9 cellular contexts compared by ENCODE assay signal in the genomic region with DNA sequence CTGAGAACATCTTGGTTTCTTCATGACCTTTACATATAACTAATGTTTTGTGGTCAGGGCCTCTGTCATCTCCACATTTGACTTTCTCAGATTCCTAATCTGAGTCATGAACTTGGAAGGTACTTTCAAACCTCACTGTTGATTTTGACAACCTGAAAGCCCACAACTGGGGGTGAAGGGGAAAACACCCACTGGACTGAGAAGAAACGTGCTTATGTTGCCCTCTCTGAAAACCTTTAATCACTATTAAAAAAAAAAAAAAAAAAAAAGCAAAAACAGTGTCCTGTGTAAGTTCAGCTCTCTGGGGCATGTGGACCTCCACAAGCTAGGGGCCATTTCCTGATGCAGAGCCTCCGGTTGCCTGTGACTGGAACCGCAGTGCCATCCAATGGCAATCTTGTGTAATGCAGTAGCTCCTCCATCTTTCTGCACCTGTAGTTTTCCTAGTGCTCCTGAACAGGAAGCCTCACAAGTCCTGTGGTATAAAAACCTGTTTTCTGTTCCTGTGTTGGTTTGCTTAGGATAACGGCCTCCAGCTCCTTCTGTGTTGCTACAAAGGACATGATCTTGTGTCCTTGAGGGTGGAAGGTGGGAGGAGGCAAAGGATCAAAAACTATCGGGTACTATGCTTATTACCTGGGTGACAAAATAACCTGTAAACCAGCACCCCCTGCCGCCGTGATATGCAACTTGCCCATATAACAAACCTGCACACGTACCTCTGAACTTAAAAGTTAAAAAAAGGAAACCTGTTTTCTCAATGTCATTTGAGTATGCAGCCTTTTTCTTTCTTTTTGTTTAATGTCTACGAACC.
DNase-seq lines count a peak whose midpoint lies in the region; ATAC-seq and TF ChIP-seq lines count a peak whose summit lies in the region.
"Had no signal": no experiment of that assay in that cellular context is flagged by ENCODE, and none has a peak within 500 bp of the region (broad histone marks: within the 10 kb centered on the region; RNA-seq: fewer than 3 reads in every experiment).

No MANE protein-coding gene starts in this region.

- no peaks in the 10 kb centered on the region for H3K4me1 Mint-ChIP-seq in central memory CD8-positive, alpha-beta T cell
- H3K4me1 Mint-ChIP-seq: mesothelial cell of epicardium had no signal

- no peaks in the 10 kb centered on the region for H3K9me3 Mint-ChIP-seq in central memory CD8-positive, alpha-beta T cell
- H3K9me3 Mint-ChIP-seq: mesothelial cell of epicardium had no signal

- no peak overlapping the region for H3K27ac Mint-ChIP-seq in central memory CD8-positive, alpha-beta T cell (ENCODE audit: low read depth)
- H3K27ac Mint-ChIP-seq: mesothelial cell of epicardium had no signal

- H3K36me3 Mint-ChIP-seq in central memory CD8-positive, alpha-beta T cell (ENCODE audit: insufficient read depth) = no peaks in the 10 kb centered on the region
- H3K36me3 Mint-ChIP-seq: mesothelial cell of epicardium had no signal

- H3K27me3 Mint-ChIP-seq in central memory CD8-positive, alpha-beta T cell = no peaks in the 10 kb centered on the region

- no peak overlapping the region for H3K4me3 Mint-ChIP-seq in central memory CD8-positive, alpha-beta T cell
- H3K4me3 Mint-ChIP-seq: mesothelial cell of epicardium had no signal

- DNase-seq in CMK (ENCODE audit: low read depth) (peak; percentile 17), NCI-H1694 (lab: John Stamatoyannopoulos, UW) (peak; percentile 83), T follicular helper cell (ENCODE audit: low read depth) (peak; percentile 12), midbrain (lab: John Stamatoyannopoulos, UW) (peak; percentile 60), foreskin fibroblast (no peak)
- DNase-seq in central memory CD8-positive, alpha-beta T cell (ENCODE audit: low spot score in 2 of 2) = no peak

- no peak overlapping the region for H3K4me3 ChIP-seq in foreskin fibroblast (ENCODE audit: low read depth in 1 of 2, low read length in 2 of 2)

- ATAC-seq in GM19023 (IDR thresholded peaks at IDR 0.05; ENCODE audit: unreplicated experiment) = peak; percentile 76
- peak; percentile 75 for ATAC-seq in HG03060 (IDR thresholded peaks at IDR 0.05; ENCODE audit: low read depth, unreplicated experiment)
- peak; percentile 56 for ATAC-seq in central memory CD8-positive, alpha-beta T cell (replicated peaks; ENCODE audit: extremely low read depth, poor library complexity, severe bottlenecking)

- TF ChIP-seq CTCF in foreskin fibroblast (IDR thresholded peaks at IDR 0.05; ENCODE audit: low read depth, low read length) = no peak

Comparison
In these comparisons a context has a peak if more than half of its experiments do, and no peak if none do; other contexts are left out.
1. DNase-seq: peak in CMK (single experiment), NCI-H1694 (single experiment), T follicular helper cell (single experiment) and midbrain (single experiment); none in central memory CD8-positive, alpha-beta T cell (0 of 2) and foreskin fibroblast (0 of 2).
2. Peak in every context shown above with its lines, with median percentiles within 50 percentile points of each other: ATAC-seq.